In the genomic region with DNA sequence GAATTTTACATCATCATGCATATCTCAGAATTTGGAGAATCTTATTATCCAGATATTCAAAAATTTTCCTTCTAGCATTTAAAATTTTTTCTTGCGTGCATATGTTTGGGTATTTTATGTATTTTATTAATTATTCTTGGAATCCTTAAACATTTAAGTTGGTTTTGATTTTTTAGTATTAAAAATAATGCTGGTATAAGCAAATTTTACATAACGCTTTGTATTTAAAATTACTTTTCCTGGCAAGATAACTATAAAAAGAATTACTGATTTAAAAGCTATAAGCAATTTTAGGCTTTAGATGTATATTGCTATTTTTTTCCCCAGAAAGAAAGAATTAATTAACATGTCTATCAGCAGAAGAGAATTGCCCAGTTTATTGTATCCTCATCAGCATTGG, we compare ENCODE assay signal across 26 cellular contexts.
"Had no signal": no experiment of that assay in that cellular context is flagged by ENCODE, and none has a peak within 500 bp of the region (broad histone marks: within the 10 kb centered on the region; RNA-seq: fewer than 3 reads in every experiment).

No MANE protein-coding gene starts in this region.

- H3K9me3 ChIP-seq: stomach, suprapubic skin, testis, thoracic aorta, thyroid gland, tibial artery, tibial nerve, transverse colon, upper lobe of left lung, upper lobe of right lung, uterus, vagina had no signal

- ATAC-seq: stimulated activated effector memory CD8-positive, alpha-beta T cell treated with anti-CD3 and anti-CD28 coated beads, Interleukin-12 subunit alpha, Interleukin-12 subunit beta, amount 100 ng/mL, for 72 hours; stimulated activated memory B cell treated with anti-CD40 and anti-IgM and Interleukin-4, amounts not matched to agents 10 μg/mL and 1 μg/mL and 100 μg/mL, for 72 hours; stimulated activated naive B cell treated with anti-CD40 and anti-IgM and Interleukin-4, amounts not matched to agents 10 μg/mL and 1 μg/mL and 100 μg/mL, for 72 hours; stimulated activated naive CD8-positive, alpha-beta T cell treated with anti-CD3 and anti-CD28 coated beads, Interleukin-15, amount 100 ng/mL, for 72 hours; stimulated activated naive CD8-positive, alpha-beta T cell treated with anti-CD3 and anti-CD28 coated beads, Interleukin-15, Interleukin-2, amounts not matched to agents 100 U/mL and 50 U/mL, for 24 hours; upper lobe of right lung had no signal

- H3K4me1 ChIP-seq: stomach, suprapubic skin, testis, thyroid gland, tibial artery, tibial nerve, transverse colon, upper lobe of left lung, upper lobe of right lung, uterus, vagina had no signal

- H3K27ac ChIP-seq: stomach, suprapubic skin, testis, thoracic aorta, thyroid gland, tibial artery, tibial nerve, transverse colon, upper lobe of left lung, upper lobe of right lung, uterus, vagina had no signal

- H3K4me3 ChIP-seq: stomach, suprapubic skin, testis, thoracic aorta, thyroid gland, tibial artery, tibial nerve, transverse colon, upper lobe of left lung, upper lobe of right lung, uterus, vagina had no signal

- H3K27me3 ChIP-seq: stomach, suprapubic skin, testis, thyroid gland, tibial artery, tibial nerve, transverse colon, upper lobe of left lung, upper lobe of right lung, uterus, vagina had no signal

- H3K36me3 ChIP-seq: stomach, suprapubic skin, thoracic aorta, thyroid gland, tibial artery, tibial nerve, transverse colon, upper lobe of left lung, upper lobe of right lung, uterus, vagina had no signal

- FAIRE-seq: urothelium cell line had no signal

- DNase-seq: stimulated activated CD4-positive, alpha-beta T cell treated with anti-CD3 and anti-CD28 coated beads, Interleukin-2, amount 100 ng/mL, for 48 hours; stimulated activated CD4-positive, alpha-beta T cell treated with anti-CD3 and anti-CD28 coated beads, Interleukin-4, amount 100 ng/mL, for 1 hour; stimulated activated CD4-positive, alpha-beta T cell treated with anti-CD3 and anti-CD28 coated beads, Interleukin-4, amount 100 ng/mL, for 24 hours; stimulated activated CD4-positive, alpha-beta T cell treated with anti-CD3 and anti-CD28 coated beads, Interleukin-4, amount 100 ng/mL, for 4 hours; stimulated activated CD8-positive, alpha-beta memory T cell treated with anti-CD3 and anti-CD28 coated beads, Interleukin-4, amount 100 ng/mL, for 48 hours; stimulated activated naive B cell treated with anti-CD40 and anti-IgM and Interleukin-4, amounts not matched to agents 10 μg/mL and 1 μg/mL and 100 μg/mL, for 72 hours; stimulated activated naive CD4-positive, alpha-beta T cell; stimulated activated naive CD8-positive, alpha-beta T cell treated with anti-CD3 and anti-CD28 coated beads, Interleukin-15, amount 100 ng/mL, for 72 hours; stimulated activated naive CD8-positive, alpha-beta T cell treated with anti-CD3 and anti-CD28 coated beads, Interleukin-15, Interleukin-2, amounts not matched to agents 100 U/mL and 50 U/mL, for 24 hours; stomach; substantia nigra; testis; thyroid gland; tibial artery; transverse colon; trophoblast cell; upper lobe of left lung; upper lobe of right lung; uterus had no signal
